ENCODE assay signal across 22 cellular contexts in the genomic region with DNA sequence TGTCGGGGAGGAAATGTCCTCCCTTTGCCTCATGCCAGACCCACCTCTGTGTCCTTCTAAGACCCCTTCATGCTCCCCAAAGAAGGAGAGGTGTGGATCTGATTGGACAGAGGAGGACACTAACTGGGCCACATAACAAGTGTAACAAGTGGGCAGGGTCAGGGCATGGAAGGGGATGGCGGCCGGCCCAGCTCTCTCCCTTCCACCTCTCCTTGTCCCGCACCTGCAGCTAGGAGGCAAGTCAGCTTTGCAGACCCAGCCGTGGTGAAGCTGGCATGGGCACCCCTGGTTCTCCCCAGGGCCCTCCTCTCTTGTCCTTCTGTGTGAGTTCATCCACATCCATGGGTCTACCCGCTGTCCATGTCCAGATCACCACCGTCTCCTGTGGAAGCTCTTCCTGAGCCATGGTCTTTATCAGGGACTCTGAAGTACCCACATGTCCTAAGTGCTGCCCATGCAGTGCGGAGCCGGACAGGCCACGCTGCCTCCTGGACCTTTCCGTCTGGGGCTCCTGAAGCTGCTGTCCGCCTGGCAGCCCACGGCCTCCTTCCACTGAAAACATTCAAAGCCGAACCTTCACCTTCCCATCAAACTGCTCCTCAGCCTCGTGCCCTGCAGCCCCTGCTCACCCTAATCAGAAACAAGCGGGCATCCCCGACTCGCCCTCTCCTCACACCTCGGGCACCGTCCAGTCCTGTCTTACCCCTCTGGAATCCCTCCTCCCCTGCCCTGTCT.
DNase-seq lines count a peak whose midpoint lies in the region; ATAC-seq and TF ChIP-seq lines count a peak whose summit lies in the region.
"Had no signal": no experiment of that assay in that cellular context is flagged by ENCODE, and none has a peak within 500 bp of the region (broad histone marks: within the 10 kb centered on the region; RNA-seq: fewer than 3 reads in every experiment).

No MANE protein-coding gene starts in this region.

- ATAC-seq in natural killer cell treated with Interleukin-12 subunit alpha and Interleukin-12 subunit beta and Interleukin-15 and Interleukin-18, amount 100 ng/mL, for 72 hours, result peak in 1 of 2 donors; percentile 25
- no peak for ATAC-seq in natural killer cell
- no peak for ATAC-seq in upper lobe of right lung
- ATAC-seq: GM12878 had no signal

- in situ Hi-C loops in GM13977 (cut with MboI; ENCODE audit: low pct_unique_long_range_greater_than_20kb, low sequenced_read_pairs, unreplicated experiment), result no loop called here

- no peak overlapping the region for H2AFZ ChIP-seq in neural progenitor cell (replicated peaks)

- H3K4me3 Mint-ChIP-seq in natural killer cell treated with Interleukin-12 subunit alpha and Interleukin-12 subunit beta and Interleukin-15 and Interleukin-18, amount 100 ng/mL, for 72 hours, result no peak overlapping the region
- no peak overlapping the region for H3K4me3 Mint-ChIP-seq in natural killer cell
- H3K4me3 Mint-ChIP-seq in glutamatergic neuron (ENCODE audit: unreplicated experiment), result peak overlapping the region; percentile 36
- H3K4me3 Mint-ChIP-seq in neural progenitor cell, result no peak overlapping the region
- H3K4me3 Mint-ChIP-seq: CD4-positive, CD25-positive, alpha-beta regulatory T cell; CD8-positive, alpha-beta memory T cell had no signal

- H3K9me3 ChIP-seq in neural progenitor cell (ENCODE audit: low read depth) (no peaks in the 10 kb centered on the region), upper lobe of right lung (no peaks in the 10 kb centered on the region)
- H3K9me3 ChIP-seq: BE2C had no signal

- no peaks in the 10 kb centered on the region for H3K4me1 Mint-ChIP-seq in natural killer cell treated with Interleukin-12 subunit alpha and Interleukin-12 subunit beta and Interleukin-15 and Interleukin-18, amount 100 ng/mL, for 72 hours (ENCODE audit: low read depth in 2 of 2)
- H3K4me1 Mint-ChIP-seq in natural killer cell, result no peaks in the 10 kb centered on the region
- peaks cover 46% of the 10 kb centered on the region for H3K4me1 Mint-ChIP-seq in glutamatergic neuron (ENCODE audit: low read depth, unreplicated experiment)
- H3K4me1 Mint-ChIP-seq in neural progenitor cell, result peaks cover 35% of the 10 kb centered on the region
- H3K4me1 Mint-ChIP-seq: CD4-positive, CD25-positive, alpha-beta regulatory T cell; CD8-positive, alpha-beta memory T cell had no signal

- H3K27ac Mint-ChIP-seq in natural killer cell treated with Interleukin-12 subunit alpha and Interleukin-12 subunit beta and Interleukin-15 and Interleukin-18, amount 100 ng/mL, for 72 hours, result peak overlapping the region in 1 of 2 donors; percentile 36
- H3K27ac Mint-ChIP-seq in natural killer cell (no peak overlapping the region), glutamatergic neuron (ENCODE audit: unreplicated experiment) (no peak overlapping the region), neural progenitor cell (peak overlapping the region; percentile 94)
- H3K27ac Mint-ChIP-seq: CD4-positive, CD25-positive, alpha-beta regulatory T cell; CD8-positive, alpha-beta memory T cell had no signal

- no peak overlapping the region for H3K9ac ChIP-seq in neural progenitor cell
- H3K9ac ChIP-seq: GM23248 had no signal

- H3K9me3 Mint-ChIP-seq in natural killer cell treated with Interleukin-12 subunit alpha and Interleukin-12 subunit beta and Interleukin-15 and Interleukin-18, amount 100 ng/mL, for 72 hours, result no peaks in the 10 kb centered on the region
- H3K9me3 Mint-ChIP-seq in natural killer cell, result no peaks in the 10 kb centered on the region
- H3K9me3 Mint-ChIP-seq in glutamatergic neuron (ENCODE audit: unreplicated experiment), result peaks cover 16% of the 10 kb centered on the region
- H3K9me3 Mint-ChIP-seq in neural progenitor cell, result peaks cover 7% of the 10 kb centered on the region

- no peaks in the 10 kb centered on the region for H3K36me3 Mint-ChIP-seq in natural killer cell treated with Interleukin-12 subunit alpha and Interleukin-12 subunit beta and Interleukin-15 and Interleukin-18, amount 100 ng/mL, for 72 hours
- H3K36me3 Mint-ChIP-seq in natural killer cell (no peaks in the 10 kb centered on the region), glutamatergic neuron (ENCODE audit: unreplicated experiment) (no peaks in the 10 kb centered on the region), neural progenitor cell (no peaks in the 10 kb centered on the region)
- H3K36me3 Mint-ChIP-seq: CD4-positive, CD25-positive, alpha-beta regulatory T cell; CD8-positive, alpha-beta memory T cell had no signal

- H3K27me3 ChIP-seq in neural progenitor cell (no peaks in the 10 kb centered on the region), upper lobe of right lung (no peaks in the 10 kb centered on the region)
- H3K27me3 ChIP-seq: BE2C had no signal

- no peak overlapping the region for H3K4me2 ChIP-seq in neural progenitor cell

- no peaks in the 10 kb centered on the region for H3K79me2 ChIP-seq in neural progenitor cell (ENCODE audit: low read depth)

- H3K4me1 ChIP-seq in neural progenitor cell (no peaks in the 10 kb centered on the region), upper lobe of right lung (no peaks in the 10 kb centered on the region)
- H3K4me1 ChIP-seq: BE2C had no signal

- TF ChIP-seq CTCF in natural killer cell (IDR thresholded peaks at IDR 0.05) (no peak), glutamatergic neuron (IDR thresholded peaks at IDR 0.05; ENCODE audit: partially characterized antibody, unreplicated experiment) (no peak), neural progenitor cell (IDR thresholded peaks at IDR 0.05) (no peak), upper lobe of right lung (IDR thresholded peaks at IDR 0.05) (no peak), GM13977 (IDR thresholded peaks at IDR 0.05; ENCODE audit: extremely low read depth, insufficient read depth, missing control alignments) (no peak)

- H4K20me1 ChIP-seq in neural progenitor cell (ENCODE audit: low read depth), result no peaks in the 10 kb centered on the region

- H3K27me3 Mint-ChIP-seq in natural killer cell treated with Interleukin-12 subunit alpha and Interleukin-12 subunit beta and Interleukin-15 and Interleukin-18, amount 100 ng/mL, for 72 hours, result peaks cover 12 to 29% of the 10 kb centered on the region in 2 donors
- H3K27me3 Mint-ChIP-seq in natural killer cell (ENCODE audit: low read depth in 2 of 2), result peaks cover 9 to 13% of the 10 kb centered on the region in 2 donors
- H3K27me3 Mint-ChIP-seq in glutamatergic neuron (ENCODE audit: unreplicated experiment), result peaks cover 3% of the 10 kb centered on the region
- H3K27me3 Mint-ChIP-seq in neural progenitor cell (ENCODE audit: insufficient read depth, low read depth), result peaks cover 11% of the 10 kb centered on the region

- no peaks in the 10 kb centered on the region for H3F3A ChIP-seq in neural progenitor cell (ENCODE audit: low read depth)

- H3K27ac ChIP-seq in neural progenitor cell (no peak overlapping the region), upper lobe of right lung (no peak overlapping the region)
- H3K27ac ChIP-seq: GM23248, HL-60 had no signal

- intact Hi-C loops in natural killer cell (cut with micrococcal nuclease) (no loop called here), upper lobe of right lung (cut with DNase I) (no loop called here)

- H3K36me3 ChIP-seq in neural progenitor cell (no peaks in the 10 kb centered on the region), upper lobe of right lung (no peaks in the 10 kb centered on the region)
- H3K36me3 ChIP-seq: BE2C had no signal

- peak; percentile 45 for DNase-seq in natural killer cell treated with Interleukin-12 subunit alpha and Interleukin-12 subunit beta and Interleukin-15 and Interleukin-18, amount 100 ng/mL, for 72 hours (ENCODE audit: low spot score)
- no peak for DNase-seq in natural killer cell
- DNase-seq in glutamatergic neuron, result no peak
- no peak for DNase-seq in neural progenitor cell (ENCODE audit: low spot score)
- peak; percentile 47 for DNase-seq in upper lobe of right lung
- no peak for DNase-seq in activated CD4-positive, alpha-beta T cell treated with anti-CD3 and anti-CD28 coated beads, Interleukin-2, amount 50 U/mL, for 4 hours
- DNase-seq in SW 1271 (lab: John Stamatoyannopoulos, UW), result no peak
- DNase-seq in GM13977 (ENCODE audit: low spot score), result no peak
- DNase-seq: ACHN; BE2C; C1 segment of cervical spinal cord; CD4-positive, CD25-positive, alpha-beta regulatory T cell; CD8-positive, alpha-beta memory T cell; COR-L47; DMS 273 treated with DMSO at 0.1 percent for 48 hours; DMS53; DND-41; EL; GM23248; HCEC 1CT had no signal

- H3K4me3 ChIP-seq in neural progenitor cell (no peak overlapping the region), upper lobe of right lung (no peak overlapping the region)
- H3K4me3 ChIP-seq: GM12878, GM23248 had no signal

Comparison
In these comparisons a context has a peak if more than half of its experiments do, and no peak if none do; other contexts are left out.
1. DNase-seq: peak in natural killer cell treated with Interleukin-12 subunit alpha and Interleukin-12 subunit beta and Interleukin-15 and Interleukin-18, amount 100 ng/mL, for 72 hours (single experiment) and upper lobe of right lung (single experiment); none in natural killer cell (single experiment), glutamatergic neuron (single experiment), neural progenitor cell (single experiment), activated CD4-positive, alpha-beta T cell treated with anti-CD3 and anti-CD28 coated beads, Interleukin-2, amount 50 U/mL, for 4 hours (0 of 2), SW 1271 (0 of 2) and GM13977 (single experiment).